Comparison of ENCODE assay signal across 31 cellular contexts in the genomic region with DNA sequence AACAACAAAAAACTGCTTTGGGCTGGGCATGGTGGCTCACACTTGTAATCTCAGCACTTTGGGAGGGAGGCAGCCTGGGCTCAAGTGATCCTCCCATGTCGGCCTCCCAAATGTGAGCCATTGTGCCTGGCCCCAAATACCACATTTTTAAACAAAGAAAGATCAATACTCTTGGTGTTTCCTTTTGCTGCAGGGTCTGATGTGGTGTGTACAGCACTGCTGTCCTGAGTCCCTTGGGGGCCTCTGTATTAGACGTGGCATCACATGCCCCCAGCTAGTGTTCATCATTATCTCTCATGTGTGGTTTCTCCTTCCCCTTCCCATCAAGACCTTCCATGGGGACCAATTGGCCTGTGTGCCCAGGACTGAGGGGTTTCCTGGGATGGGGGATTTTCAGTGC. TPM values are rescaled to one million over a fixed set of nuclear protein-coding genes. Genes with fewer than 3 reads are reported as not detected.
DNase-seq lines count a peak whose midpoint lies in the region; ATAC-seq, FAIRE-seq and TF ChIP-seq lines count a peak whose summit lies in the region.
"Had no signal": no experiment of that assay in that cellular context is flagged by ENCODE, and none has a peak within 500 bp of the region (broad histone marks: within the 10 kb centered on the region; RNA-seq: fewer than 3 reads in every experiment).

No MANE protein-coding gene starts in this region.

- intact Hi-C loops in activated CD4-positive, alpha-beta memory T cell treated with anti-CD3 and anti-CD28 coated beads for 36 hours (cut with micrococcal nuclease), result no loop called here
- intact Hi-C loops in HepG2 (cut with micrococcal nuclease; ENCODE audit: unreplicated experiment), result no loop called here
- intact Hi-C loops in prostate gland (cut with DNase I), result loop anchor here (5.0 kb wide), 1 partner anchor 799 kb away; no protein-coding TSS in a partner anchor
- intact Hi-C loops in gastrocnemius medialis (cut with DNase I; ENCODE audit: low total_unique reads), result no loop called here

- TF ChIP-seq EP300 in HepG2 (IDR thresholded peaks at IDR 0.05; ENCODE audit: low read depth in 2 of 2, low read length in 2 of 2) (no peak), HepG2 (CRISPR knock-in tag; IDR thresholded peaks at IDR 0.05; ENCODE audit: borderline replicate concordance) (no peak)

- in situ Hi-C loops in HepG2 (cut with HindIII; ENCODE audit: extremely low pct_ligation_motif_present, low pct_unique_long_range_greater_than_20kb) (loop anchor here (10.0 kb wide), 1 partner anchor 216 kb away; no protein-coding TSS in a partner anchor), gastrocnemius medialis (cut with MboI; ENCODE audit: low sequenced_read_pairs in 4 of 4) (loop anchor here in 2 of 4 donors (10.0 kb wide), 1 partner anchor 766 kb away; no protein-coding TSS in a partner anchor)

- POLR2A ChIA-PET in activated CD4-positive, alpha-beta memory T cell treated with anti-CD3 and anti-CD28 coated beads, Interleukin-2, amount 10 ng/mL, durations not matched to agents 7 days and 5 days (lab: Charles Lee), result interaction anchor here (0.6 to 18.3 kb wide), 3 partner anchors 9 to 81 kb away, joined by 3 to 348 read pairs (median 55); a partner anchor contains a TSS
- POLR2A ChIA-PET in activated CD4-positive, alpha-beta memory T cell treated with anti-CD3 and anti-CD28 coated beads for 36 hours (lab: Charles Lee), result no interaction called here
- POLR2A ChIA-PET in HepG2 (lab: Yijun Ruan, JAX), result interaction anchor here (2.9 to 18.2 kb wide), 3 partner anchors 11 to 37 kb away, joined by 26 to 945 read pairs (median 136); a partner anchor contains a TSS

- H3F3A ChIP-seq in Loucy (ENCODE audit: low read depth), result peaks cover 12% of the 10 kb centered on the region

- no peaks in the 10 kb centered on the region for H3K9me3 Mint-ChIP-seq in activated CD4-positive, alpha-beta memory T cell treated with anti-CD3 and anti-CD28 coated beads, Interleukin-2, amount 10 ng/mL, durations not matched to agents 7 days and 5 days
- no peaks in the 10 kb centered on the region for H3K9me3 Mint-ChIP-seq in activated CD4-positive, alpha-beta memory T cell treated with anti-CD3 and anti-CD28 coated beads for 36 hours
- H3K9me3 Mint-ChIP-seq: activated T-cell treated with anti-CD3 and anti-CD28 coated beads, Interleukin-2, amount 50 U/mL, for 24 hours; brain; CD4-positive, alpha-beta T cell; H9; naive B cell; stimulated activated naive CD8-positive, alpha-beta T cell treated with anti-CD3 and anti-CD28 coated beads, Interleukin-15, Interleukin-2, amounts not matched to agents 100 ng/mL and 50 ng/mL, for 24 hours; T-helper 2 cell treated with Interferon-gamma antibody and Interleukin-4, amounts not matched to agents 5 μg/mL and 100 μg/mL, for 36 hours had no signal

- no peak overlapping the region for H3K4me3 ChIP-seq in Loucy (ENCODE audit: low read length, poor library complexity, severe bottlenecking)
- no peak overlapping the region for H3K4me3 ChIP-seq in HepG2 (replicated peaks in 1 of 3; ENCODE audit: insufficient read depth in 1 of 3, low read depth in 2 of 3, low read length in 3 of 3)
- H3K4me3 ChIP-seq in prostate gland, result no peak overlapping the region
- H3K4me3 ChIP-seq in gastrocnemius medialis, result no peak overlapping the region
- H3K4me3 ChIP-seq: dorsolateral prefrontal cortex, esophagus muscularis mucosa, Peyer's patch, vagina had no signal

- no peak for FAIRE-seq in HepG2 (lab: Jason Lieb, UNC)
- FAIRE-seq: A204.1, endometrium had no signal

- peaks cover 64% of the 10 kb centered on the region for H3K4me1 Mint-ChIP-seq in activated CD4-positive, alpha-beta memory T cell treated with anti-CD3 and anti-CD28 coated beads, Interleukin-2, amount 10 ng/mL, durations not matched to agents 7 days and 5 days
- H3K4me1 Mint-ChIP-seq in activated CD4-positive, alpha-beta memory T cell treated with anti-CD3 and anti-CD28 coated beads for 36 hours (ENCODE audit: low read depth), result peaks cover 53% of the 10 kb centered on the region

- CTCF ChIA-PET in activated CD4-positive, alpha-beta memory T cell treated with anti-CD3 and anti-CD28 coated beads, Interleukin-2, amount 10 ng/mL, durations not matched to agents 7 days and 5 days (lab: Charles Lee), result interaction anchor here (0.8 to 3.0 kb wide), 2 partner anchors 8 to 12 kb away, joined by 3 to 20 read pairs; no protein-coding TSS in a partner anchor
- CTCF ChIA-PET in activated CD4-positive, alpha-beta memory T cell treated with anti-CD3 and anti-CD28 coated beads for 36 hours (lab: Charles Lee), result no interaction called here
- CTCF ChIA-PET in HepG2 (lab: Yijun Ruan, JAX; ENCODE audit: low intra/inter-chr PET ratio, low total read pairs), result no interaction called here

- DNase-seq in activated CD4-positive, alpha-beta memory T cell treated with anti-CD3 and anti-CD28 coated beads, Interleukin-2, amount 10 ng/mL, durations not matched to agents 7 days and 5 days, result no peak
- no peak for DNase-seq in activated CD4-positive, alpha-beta memory T cell treated with anti-CD3 and anti-CD28 coated beads for 36 hours
- no peak for DNase-seq in HepG2 (ENCODE audit: low spot score)
- DNase-seq in prostate gland (ENCODE audit: low spot score), result no peak
- no peak for DNase-seq in HUDEP-2 (lab: John Stamatoyannopoulos, UW; ENCODE audit: unreplicated experiment in 76 of 76)
- DNase-seq in hypothalamus (lab: John Stamatoyannopoulos, UW), result no peak
- no peak for DNase-seq in gastrocnemius medialis
- DNase-seq: activated CD4-positive, alpha-beta T cell treated with anti-CD3 and anti-CD28 coated beads for 4 hours; activated gamma-delta T cell treated with Interleukin-2 at 50 U/mL for 16 hours; activated T-cell treated with anti-CD3 and anti-CD28 coated beads, Interleukin-2, amount 50 U/mL, for 24 hours; CD4-positive, alpha-beta T cell; dorsolateral prefrontal cortex; EL; foreskin fibroblast; H9; head of caudate nucleus; islet precursor cell; naive B cell; NCI-H2107; NCI-H345; Peyer's patch; SHP77; stimulated activated CD4-positive, alpha-beta T cell treated with anti-CD3 and anti-CD28 coated beads, Interleukin-2, amount 100 ng/mL, for 24 hours had no signal

- BruUV-seq in HepG2 (replicated peaks; lab: Mats Ljungman, UMichigan), result no TSS peak

- TF ChIP-seq RAD21 in HepG2 (CRISPR knock-in tag; IDR thresholded peaks at IDR 0.05), result no peak

- no peak for TF ChIP-seq POLR2A in HepG2 (IDR thresholded peaks at IDR 0.05; ENCODE audit: insufficient read depth in 1 of 2, low read depth in 2 of 2, low read length in 2 of 2)
- TF ChIP-seq POLR2A in prostate gland (IDR thresholded peaks at IDR 0.05), result no peak
- no peak for TF ChIP-seq POLR2A in gastrocnemius medialis (IDR thresholded peaks at IDR 0.05)

- TF ChIP-seq CTCF in Loucy (conservative IDR thresholded peaks at IDR 0.05; ENCODE audit: low read length) (no peak), HepG2 (CRISPR knock-in tag; IDR thresholded peaks at IDR 0.05) (no peak), prostate gland (IDR thresholded peaks at IDR 0.05) (no peak), gastrocnemius medialis (IDR thresholded peaks at IDR 0.05 in 4 of 5, conservative IDR thresholded peaks at IDR 0.05 in 1 of 5) (no peak)

- H2AFZ ChIP-seq in Loucy (ENCODE audit: low read length), result no peak overlapping the region
- no peak overlapping the region for H2AFZ ChIP-seq in HepG2 (ENCODE audit: low read length)

- H3K27ac ChIP-seq in HepG2 (ENCODE audit: extremely low read length, insufficient read depth, low read length), result peak overlapping the region; percentile 27
- peak overlapping the region; percentile 72 to 83 for H3K27ac ChIP-seq in prostate gland
- H3K27ac ChIP-seq in gastrocnemius medialis, result no peak overlapping the region
- H3K27ac ChIP-seq: dorsolateral prefrontal cortex, esophagus muscularis mucosa, vagina had no signal

- peaks cover 46% of the 10 kb centered on the region for H3K36me3 Mint-ChIP-seq in activated CD4-positive, alpha-beta memory T cell treated with anti-CD3 and anti-CD28 coated beads, Interleukin-2, amount 10 ng/mL, durations not matched to agents 7 days and 5 days (ENCODE audit: low read depth)
- peaks cover 9% of the 10 kb centered on the region for H3K36me3 Mint-ChIP-seq in activated CD4-positive, alpha-beta memory T cell treated with anti-CD3 and anti-CD28 coated beads for 36 hours

- H3K4me3 Mint-ChIP-seq in activated CD4-positive, alpha-beta memory T cell treated with anti-CD3 and anti-CD28 coated beads, Interleukin-2, amount 10 ng/mL, durations not matched to agents 7 days and 5 days, result no peak overlapping the region
- H3K4me3 Mint-ChIP-seq in activated CD4-positive, alpha-beta memory T cell treated with anti-CD3 and anti-CD28 coated beads for 36 hours, result no peak overlapping the region
- H3K4me3 Mint-ChIP-seq: activated T-cell treated with anti-CD3 and anti-CD28 coated beads, Interleukin-2, amount 50 U/mL, for 24 hours; brain; CD4-positive, alpha-beta T cell; H9; naive B cell; stimulated activated naive CD8-positive, alpha-beta T cell treated with anti-CD3 and anti-CD28 coated beads, Interleukin-15, Interleukin-2, amounts not matched to agents 100 ng/mL and 50 ng/mL, for 24 hours; T-helper 2 cell treated with Interferon-gamma antibody and Interleukin-4, amounts not matched to agents 5 μg/mL and 100 μg/mL, for 36 hours had no signal

- H3K9me3 ChIP-seq in Loucy (ENCODE audit: insufficient read depth, low read depth, low read length), result no peaks in the 10 kb centered on the region
- no peaks in the 10 kb centered on the region for H3K9me3 ChIP-seq in HepG2 (ENCODE audit: low read length)
- H3K9me3 ChIP-seq in prostate gland, result no peaks in the 10 kb centered on the region
- H3K9me3 ChIP-seq in gastrocnemius medialis, result no peaks in the 10 kb centered on the region
- H3K9me3 ChIP-seq: esophagus muscularis mucosa, Peyer's patch, vagina had no signal

- H3K4me2 ChIP-seq in Loucy (ENCODE audit: low read depth, low read length, poor library complexity, severe bottlenecking) (no peak overlapping the region), HepG2 (ENCODE audit: low read depth, low read length) (no peak overlapping the region)

- H4K20me1 ChIP-seq in Loucy (ENCODE audit: insufficient read depth, low read length, poor library complexity, severe bottlenecking) (no peaks in the 10 kb centered on the region), HepG2 (ENCODE audit: insufficient read depth, low read length) (no peaks in the 10 kb centered on the region)

- H3K27ac Mint-ChIP-seq in activated CD4-positive, alpha-beta memory T cell treated with anti-CD3 and anti-CD28 coated beads, Interleukin-2, amount 10 ng/mL, durations not matched to agents 7 days and 5 days, result peak overlapping the region; percentile 26
- no peak overlapping the region for H3K27ac Mint-ChIP-seq in activated CD4-positive, alpha-beta memory T cell treated with anti-CD3 and anti-CD28 coated beads for 36 hours
- H3K27ac Mint-ChIP-seq: activated T-cell treated with anti-CD3 and anti-CD28 coated beads, Interleukin-2, amount 50 U/mL, for 24 hours; brain; stimulated activated naive CD8-positive, alpha-beta T cell treated with anti-CD3 and anti-CD28 coated beads, Interleukin-15, Interleukin-2, amounts not matched to agents 100 ng/mL and 50 ng/mL, for 24 hours had no signal

- no peaks in the 10 kb centered on the region for H3K9me2 ChIP-seq in Loucy (replicated peaks; ENCODE audit: low read depth, low read length)

- 60% methylated on average over 1 of the region's 2 CpGs for WGBS in HepG2 (ENCODE audit: low lambda C conversion rate)
- WGBS in prostate gland, result 93% methylated on average over 2 of the region's 2 CpGs

- H3K27me3 Mint-ChIP-seq in activated CD4-positive, alpha-beta memory T cell treated with anti-CD3 and anti-CD28 coated beads, Interleukin-2, amount 10 ng/mL, durations not matched to agents 7 days and 5 days, result no peaks in the 10 kb centered on the region
- no peaks in the 10 kb centered on the region for H3K27me3 Mint-ChIP-seq in activated CD4-positive, alpha-beta memory T cell treated with anti-CD3 and anti-CD28 coated beads for 36 hours
- H3K27me3 Mint-ChIP-seq: activated T-cell treated with anti-CD3 and anti-CD28 coated beads, Interleukin-2, amount 50 U/mL, for 24 hours; brain; CD4-positive, alpha-beta T cell; naive B cell; stimulated activated naive CD8-positive, alpha-beta T cell treated with anti-CD3 and anti-CD28 coated beads, Interleukin-15, Interleukin-2, amounts not matched to agents 100 ng/mL and 50 ng/mL, for 24 hours had no signal

- H3K27me3 ChIP-seq in Loucy (ENCODE audit: insufficient read depth, low read length, poor library complexity, severe bottlenecking) (no peaks in the 10 kb centered on the region), HepG2 (ENCODE audit: control insufficient read depth in 1 of 2, insufficient read depth in 2 of 2, low read length in 2 of 2) (no peaks in the 10 kb centered on the region), prostate gland (replicated peaks; ENCODE audit: insufficient read depth) (no peaks in the 10 kb centered on the region), gastrocnemius medialis (no peaks in the 10 kb centered on the region)
- H3K27me3 ChIP-seq: dorsolateral prefrontal cortex, esophagus muscularis mucosa, Peyer's patch, vagina had no signal

- peaks cover 68% of the 10 kb centered on the region for H3K4me1 ChIP-seq in Loucy (ENCODE audit: insufficient read depth, low read length, poor library complexity, severe bottlenecking)
- H3K4me1 ChIP-seq in HepG2 (ENCODE audit: insufficient read depth, low read length), result peaks cover 96% of the 10 kb centered on the region
- peaks cover 29% of the 10 kb centered on the region for H3K4me1 ChIP-seq in prostate gland (replicated peaks)
- H3K4me1 ChIP-seq in gastrocnemius medialis, result peaks cover 13 to 14% of the 10 kb centered on the region in 2 donors

- H3K79me2 ChIP-seq in Loucy (ENCODE audit: insufficient read depth, low read length) (no peaks in the 10 kb centered on the region), HepG2 (ENCODE audit: insufficient read depth, low read length) (peaks cover 2% of the 10 kb centered on the region)

- ATAC-seq in HepG2 (no peak), gastrocnemius medialis (no peak)

- H3K9ac ChIP-seq in Loucy (ENCODE audit: low read depth, low read length, poor library complexity, severe bottlenecking) (peak overlapping the region; percentile 67), HepG2 (ENCODE audit: insufficient read depth, low read depth, low read length) (no peak overlapping the region; the same call in 1 of the 2 replicates)

- H3K36me3 ChIP-seq in Loucy (ENCODE audit: insufficient read depth, low read length), result no peaks in the 10 kb centered on the region
- no peaks in the 10 kb centered on the region for H3K36me3 ChIP-seq in HepG2 (replicated peaks in 1 of 2; ENCODE audit: control insufficient read depth in 1 of 2, insufficient read depth in 2 of 2, low read length in 2 of 2)
- H3K36me3 ChIP-seq in prostate gland, result no peaks in the 10 kb centered on the region
- no peaks in the 10 kb centered on the region for H3K36me3 ChIP-seq in gastrocnemius medialis
- H3K36me3 ChIP-seq: Peyer's patch, vagina had no signal

RNA-seq across cellular contexts. Expression of a gene that starts 20.5 kb away (rescaled TPM):
- total RNA-seq in activated CD4-positive, alpha-beta memory T cell treated with anti-CD3 and anti-CD28 coated beads, Interleukin-2, amount 10 ng/mL, durations not matched to agents 7 days and 5 days, result 100 to 1,000 TPM; 263 to 266 TPM
- total RNA-seq in activated CD4-positive, alpha-beta memory T cell treated with anti-CD3 and anti-CD28 coated beads for 36 hours, result 100 to 1,000 TPM; 128 to 132 TPM
- 313 and 427 TPM in 2 replicates for total RNA-seq in HepG2 (2016; rRNA removed; fragmentation: Illumina TruSeq; extraction: Trizol)
- 141 and 153 TPM in 2 replicates for total RNA-seq in HepG2 (2016; cell fraction: cytosol; rRNA removed; fragmentation: Illumina TruSeq; extraction: Trizol; ENCODE audit: low read depth)
- total RNA-seq in HepG2 (2016; cell fraction: insoluble cytoplasmic fraction; rRNA removed; fragmentation: Illumina TruSeq; extraction: Trizol), result 301 and 418 TPM in 2 replicates
- total RNA-seq in HepG2 (2016; cell fraction: membrane; rRNA removed; fragmentation: Illumina TruSeq; extraction: Trizol), result 264 and 299 TPM in 2 replicates
- total RNA-seq in HepG2 (2016; cell fraction: nucleus; rRNA removed; fragmentation: Illumina TruSeq; extraction: Trizol), result 351 and 393 TPM in 2 replicates
- polyA plus RNA-seq in HepG2 (2011; rRNA removed), result 394 and 416 TPM in 2 replicates
- polyA plus RNA-seq in HepG2 (2011; cell fraction: cytosol; rRNA removed), result 294 and 385 TPM in 2 replicates
- 177 and 227 TPM in 2 replicates for polyA plus RNA-seq in HepG2 (2011; cell fraction: nucleus; rRNA removed)
- 183 and 277 TPM in 2 replicates for polyA plus RNA-seq in HepG2 (2012)
- polyA plus RNA-seq in HepG2 (2016; cell fraction: cytosol; fragmentation: Illumina TruSeq; extraction: Trizol; ENCODE audit: low read depth), result 97.4 and 108 TPM in 2 replicates
- polyA plus RNA-seq in HepG2 (2016; cell fraction: insoluble cytoplasmic fraction; fragmentation: Illumina TruSeq; extraction: Trizol; ENCODE audit: low read depth), result 293 and 310 TPM in 2 replicates
- 142 and 166 TPM in 2 replicates for polyA plus RNA-seq in HepG2 (2016; cell fraction: membrane; fragmentation: Illumina TruSeq; extraction: Trizol; ENCODE audit: low read depth)
- 511 and 532 TPM in 2 replicates for polyA plus RNA-seq in HepG2 (2016; cell fraction: nucleus; fragmentation: Illumina TruSeq; extraction: Trizol; ENCODE audit: insufficient read depth, low read depth)
- 163 and 714 TPM in 2 replicates for polyA minus RNA-seq in HepG2 (2011; rRNA and poly(A)+ RNA removed; ENCODE audit: low replicate concordance)
- polyA minus RNA-seq in HepG2 (2011; cell fraction: cytosol; rRNA and poly(A)+ RNA removed), result 357 and 375 TPM in 2 replicates
- polyA minus RNA-seq in HepG2 (2011; cell fraction: nucleus; rRNA and poly(A)+ RNA removed), result 208 and 277 TPM in 2 replicates
- total RNA-seq in prostate gland, result 100 to 1,000 TPM; 200 to 798 TPM
- total RNA-seq in gastrocnemius medialis, result 100 to 1,000 TPM in 3 of 4 donors, 10 to 100 TPM in 1; 66.0 to 403 (median 115) TPM

RNA-seq across cellular contexts. Expression of a gene that starts 48.4 kb away (rescaled TPM):
- total RNA-seq in activated CD4-positive, alpha-beta memory T cell treated with anti-CD3 and anti-CD28 coated beads, Interleukin-2, amount 10 ng/mL, durations not matched to agents 7 days and 5 days, result 10 to 100 TPM; 33.6 to 35.2 TPM
- 10 to 100 TPM; 27.7 to 31.6 TPM for total RNA-seq in activated CD4-positive, alpha-beta memory T cell treated with anti-CD3 and anti-CD28 coated beads for 36 hours
- 34.2 and 43.8 TPM in 2 replicates for total RNA-seq in HepG2 (2016; rRNA removed; fragmentation: Illumina TruSeq; extraction: Trizol)
- total RNA-seq in HepG2 (2016; cell fraction: cytosol; rRNA removed; fragmentation: Illumina TruSeq; extraction: Trizol; ENCODE audit: low read depth), result 3.6 and 5.8 TPM in 2 replicates
- 33.6 and 41.0 TPM in 2 replicates for total RNA-seq in HepG2 (2016; cell fraction: insoluble cytoplasmic fraction; rRNA removed; fragmentation: Illumina TruSeq; extraction: Trizol)
- total RNA-seq in HepG2 (2016; cell fraction: membrane; rRNA removed; fragmentation: Illumina TruSeq; extraction: Trizol), result 21.8 and 22.8 TPM in 2 replicates
- 18.7 and 21.9 TPM in 2 replicates for total RNA-seq in HepG2 (2016; cell fraction: nucleus; rRNA removed; fragmentation: Illumina TruSeq; extraction: Trizol)
- polyA plus RNA-seq in HepG2 (2011; rRNA removed), result 12.1 and 12.6 TPM in 2 replicates
- polyA plus RNA-seq in HepG2 (2011; cell fraction: cytosol; rRNA removed), result 7.2 and 12.4 TPM in 2 replicates
- polyA plus RNA-seq in HepG2 (2011; cell fraction: nucleus; rRNA removed), result 3.6 and 7.1 TPM in 2 replicates
- 22.6 and 27.8 TPM in 2 replicates for polyA plus RNA-seq in HepG2 (2012)
- polyA plus RNA-seq in HepG2 (2016; cell fraction: cytosol; fragmentation: Illumina TruSeq; extraction: Trizol; ENCODE audit: low read depth), result 2.1 and 2.8 TPM in 2 replicates
- 41.1 and 42.1 TPM in 2 replicates for polyA plus RNA-seq in HepG2 (2016; cell fraction: insoluble cytoplasmic fraction; fragmentation: Illumina TruSeq; extraction: Trizol; ENCODE audit: low read depth)
- 10.2 and 11.0 TPM in 2 replicates for polyA plus RNA-seq in HepG2 (2016; cell fraction: membrane; fragmentation: Illumina TruSeq; extraction: Trizol; ENCODE audit: low read depth)
- polyA plus RNA-seq in HepG2 (2016; cell fraction: nucleus; fragmentation: Illumina TruSeq; extraction: Trizol; ENCODE audit: insufficient read depth, low read depth), result 24.6 and 26.0 TPM in 2 replicates
- polyA minus RNA-seq in HepG2 (2011; rRNA and poly(A)+ RNA removed; ENCODE audit: low replicate concordance), result 4.4 and 5.8 TPM in 2 replicates
- polyA minus RNA-seq in HepG2 (2011; cell fraction: cytosol; rRNA and poly(A)+ RNA removed), result 22.9 and 28.6 TPM in 2 replicates
- polyA minus RNA-seq in HepG2 (2011; cell fraction: nucleus; rRNA and poly(A)+ RNA removed), result 10.7 and 18.3 TPM in 2 replicates
- 10 to 100 TPM; 29.5 to 54.4 TPM for total RNA-seq in prostate gland
- 10 to 100 TPM; 23.2 to 40.1 (median 30.5) TPM for total RNA-seq in gastrocnemius medialis

Comparison
In these comparisons a context has a peak if more than half of its experiments do, and no peak if none do; other contexts are left out.
1. H3K27ac ChIP-seq: peak in HepG2 (single experiment) and prostate gland (2 of 2); none in gastrocnemius medialis (0 of 4).